In the genomic region with DNA sequence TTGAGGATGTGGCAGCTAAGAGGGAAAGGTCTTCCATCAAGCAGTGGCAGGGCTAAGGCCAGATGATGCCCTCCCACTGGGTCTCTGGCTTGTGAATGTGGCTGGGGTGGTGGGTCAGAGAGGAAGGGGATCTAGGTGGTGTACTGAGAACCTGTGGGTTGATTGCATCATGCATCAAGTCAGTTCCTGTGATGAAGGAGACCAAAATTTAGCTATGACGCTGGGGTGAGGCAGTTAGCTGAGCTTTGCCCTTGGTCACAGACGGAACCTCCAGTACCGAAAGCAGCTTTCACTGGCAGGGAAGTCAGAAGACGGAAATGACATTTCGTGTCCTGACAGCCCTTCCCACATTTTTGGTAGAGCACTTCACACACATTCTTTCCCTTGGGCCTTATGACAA, we compare ENCODE assay signal across 11 cellular contexts. TPM values are rescaled to one million over a fixed set of nuclear protein-coding genes. Genes with fewer than 3 reads are reported as not detected.
DNase-seq lines count a peak whose midpoint lies in the region; ATAC-seq and TF ChIP-seq lines count a peak whose summit lies in the region.
"Had no signal": no experiment of that assay in that cellular context is flagged by ENCODE, and none has a peak within 500 bp of the region (broad histone marks: within the 10 kb centered on the region; RNA-seq: fewer than 3 reads in every experiment).

No MANE protein-coding gene starts in this region.

- no peak overlapping the region for H3K27ac ChIP-seq in CD8-positive, alpha-beta memory T cell (ENCODE audit: low read depth, low read length)
- peak overlapping the region; percentile 86 to 95 (median 90) for H3K27ac ChIP-seq in heart right ventricle
- H3K27ac ChIP-seq in sigmoid colon = peak overlapping the region; percentile 49 to 71 (median 59)

- peaks cover 0 to 2% (median 0%) of the 10 kb centered on the region in 5 donors for H3K9me3 Mint-ChIP-seq in CD8-positive, alpha-beta memory T cell
- no peaks in the 10 kb centered on the region for H3K9me3 Mint-ChIP-seq in activated CD4-positive, alpha-beta memory T cell treated with anti-CD3 and anti-CD28 coated beads for 36 hours

- WGBS in heart right ventricle, 2 donors = 16 to 20% methylated on average over 5 of the region's 5 CpGs
- WGBS in sigmoid colon, 2 donors = 83 to 87% methylated on average over 5 of the region's 5 CpGs

- TF ChIP-seq EP300 in sigmoid colon (IDR thresholded peaks at IDR 0.05) = no peak

- H3K4me3 ChIP-seq in CD8-positive, alpha-beta memory T cell (ENCODE audit: low read length) = no peak overlapping the region
- no peak overlapping the region for H3K4me3 ChIP-seq in heart right ventricle
- no peak overlapping the region for H3K4me3 ChIP-seq in sigmoid colon

- H3K4me1 ChIP-seq in CD8-positive, alpha-beta memory T cell (ENCODE audit: insufficient read depth, low read length) = peaks cover 6% of the 10 kb centered on the region
- H3K4me1 ChIP-seq in heart right ventricle (peaks cover 36 to 84% (median 76%) of the 10 kb centered on the region in 9 donors), sigmoid colon (peaks cover 0 to 52% (median 24%) of the 10 kb centered on the region in 4 donors)

- no peak for TF ChIP-seq CTCF in heart right ventricle (IDR thresholded peaks at IDR 0.05)
- TF ChIP-seq CTCF in sigmoid colon (IDR thresholded peaks at IDR 0.05) = no peak

- no peak for TF ChIP-seq POLR2A in sigmoid colon (IDR thresholded peaks at IDR 0.05)

- H3K36me3 ChIP-seq in CD8-positive, alpha-beta memory T cell (ENCODE audit: insufficient read depth, low read length) = peaks cover 9% of the 10 kb centered on the region
- H3K36me3 ChIP-seq in heart right ventricle (peaks cover 0 to 75% (median 3%) of the 10 kb centered on the region in 9 donors), sigmoid colon (peaks cover 0 to 29% (median 4%) of the 10 kb centered on the region in 4 donors)

- POLR2A ChIA-PET in CD8-positive, alpha-beta memory T cell (lab: Charles Lee) = no interaction called here
- POLR2A ChIA-PET in activated CD4-positive, alpha-beta memory T cell treated with anti-CD3 and anti-CD28 coated beads for 36 hours (lab: Charles Lee) = no interaction called here

- H3K27ac Mint-ChIP-seq in CD8-positive, alpha-beta memory T cell = peak overlapping the region; percentile 7 to 88 (median 70)
- peak overlapping the region; percentile 79 for H3K27ac Mint-ChIP-seq in activated CD4-positive, alpha-beta memory T cell treated with anti-CD3 and anti-CD28 coated beads for 36 hours

- peaks cover 0 to 44% (median 8%) of the 10 kb centered on the region in 3 donors for H3K36me3 Mint-ChIP-seq in CD8-positive, alpha-beta memory T cell
- H3K36me3 Mint-ChIP-seq in activated CD4-positive, alpha-beta memory T cell treated with anti-CD3 and anti-CD28 coated beads for 36 hours = no peaks in the 10 kb centered on the region

- no peak overlapping the region for H3K4me3 Mint-ChIP-seq in CD8-positive, alpha-beta memory T cell
- H3K4me3 Mint-ChIP-seq in activated CD4-positive, alpha-beta memory T cell treated with anti-CD3 and anti-CD28 coated beads for 36 hours = no peak overlapping the region

- CTCF ChIA-PET in CD8-positive, alpha-beta memory T cell (lab: Charles Lee) = interaction anchor here (1.0 to 7.6 kb wide), 2 partner anchors 307 to 342 kb away, joined by 5 to 51 read pairs; a partner anchor contains a TSS
- CTCF ChIA-PET in activated CD4-positive, alpha-beta memory T cell treated with anti-CD3 and anti-CD28 coated beads for 36 hours (lab: Charles Lee) = interaction anchor here (1.2 to 1.4 kb wide), 2 partner anchors 149 to 342 kb away, joined by 3 to 7 read pairs; no protein-coding TSS in a partner anchor

- no peak for DNase-seq in CD8-positive, alpha-beta memory T cell
- DNase-seq in activated CD4-positive, alpha-beta memory T cell treated with anti-CD3 and anti-CD28 coated beads for 36 hours = no peak
- DNase-seq in heart right ventricle (peak in 1 of 2 donors; percentile 69), sigmoid colon (no peak), NCI-H524 (lab: John Stamatoyannopoulos, UW) (no peak), NCI-H226 (no peak)
- no peak for DNase-seq in activated effector memory CD4-positive, alpha-beta T cell treated with Interleukin-2 at 50 U/mL for 16 hours
- DNase-seq: Caco-2; NCI-H526 treated with DMSO at 0.1 percent for 48 hours; stimulated activated CD4-positive, alpha-beta T cell treated with anti-CD3 and anti-CD28 coated beads, Interleukin-15, amount 100 ng/mL, for 24 hours had no signal

- H3K27me3 ChIP-seq in CD8-positive, alpha-beta memory T cell (ENCODE audit: insufficient read depth, low read length, poor library complexity, severe bottlenecking) = no peaks in the 10 kb centered on the region
- no peaks in the 10 kb centered on the region for H3K27me3 ChIP-seq in heart right ventricle
- no peaks in the 10 kb centered on the region for H3K27me3 ChIP-seq in sigmoid colon

- peak; percentile 8 to 59 (median 24) for ATAC-seq in heart right ventricle
- ATAC-seq in HG03342 (IDR thresholded peaks at IDR 0.05; ENCODE audit: unreplicated experiment) = no peak

- H3K27me3 Mint-ChIP-seq in CD8-positive, alpha-beta memory T cell = peaks cover 0 to 1% of the 10 kb centered on the region in 2 donors
- H3K27me3 Mint-ChIP-seq in activated CD4-positive, alpha-beta memory T cell treated with anti-CD3 and anti-CD28 coated beads for 36 hours = no peaks in the 10 kb centered on the region

- no peaks in the 10 kb centered on the region for H3K9me3 ChIP-seq in CD8-positive, alpha-beta memory T cell (ENCODE audit: low read length)
- H3K9me3 ChIP-seq in heart right ventricle (no peaks in the 10 kb centered on the region), sigmoid colon (no peaks in the 10 kb centered on the region)
- H3K9me3 ChIP-seq: Caco-2 had no signal

- intact Hi-C loops in activated CD4-positive, alpha-beta memory T cell treated with anti-CD3 and anti-CD28 coated beads for 36 hours (cut with micrococcal nuclease) = no loop called here
- intact Hi-C loops in heart right ventricle (cut with DNase I) = loop anchor here in 7 of 10 donors (2.0 to 10.0 kb wide), 10 partner anchors 14 to 452 kb away; a partner anchor contains a TSS
- intact Hi-C loops in sigmoid colon (cut with DNase I) = loop anchor here (5.0 kb wide), 2 partner anchors 407 to 452 kb away; no protein-coding TSS in a partner anchor

- peaks cover 10 to 33% (median 16%) of the 10 kb centered on the region in 3 donors for H3K4me1 Mint-ChIP-seq in CD8-positive, alpha-beta memory T cell
- H3K4me1 Mint-ChIP-seq in activated CD4-positive, alpha-beta memory T cell treated with anti-CD3 and anti-CD28 coated beads for 36 hours (ENCODE audit: low read depth) = peaks cover 20% of the 10 kb centered on the region

RNA-seq across cellular contexts. Expression of a gene that starts 20.7 kb away (rescaled TPM):
- 10 to 100 TPM; 50.3 to 53.2 TPM for total RNA-seq in CD8-positive, alpha-beta memory T cell
- 18.8 TPM for polyA plus RNA-seq in CD8-positive, alpha-beta memory T cell
- 10 to 100 TPM; 79.7 to 91.1 TPM for total RNA-seq in activated CD4-positive, alpha-beta memory T cell treated with anti-CD3 and anti-CD28 coated beads for 36 hours
- 10 to 100 TPM in 7 of 10 donors, 1 to 10 TPM in 3; 8.0 to 23.9 (median 12.3) TPM for total RNA-seq in heart right ventricle
- polyA plus RNA-seq in heart right ventricle = 10 to 100 TPM; 10.3 to 66.9 TPM
- total RNA-seq in sigmoid colon = 10 to 100 TPM; 16.8 to 36.8 (median 20.2) TPM
- 10 to 100 TPM in 1 of 3 donors, 1 to 10 TPM in 2; 4.6 to 47.7 (median 9.6) TPM for polyA plus RNA-seq in sigmoid colon

RNA-seq across cellular contexts. Expression of a gene that starts 41.1 kb away (rescaled TPM):
- total RNA-seq in CD8-positive, alpha-beta memory T cell = 10 to 100 TPM; 13.8 to 15.9 TPM
- 21.8 TPM for polyA plus RNA-seq in CD8-positive, alpha-beta memory T cell
- 10 to 100 TPM; 14.8 to 16.8 TPM for total RNA-seq in activated CD4-positive, alpha-beta memory T cell treated with anti-CD3 and anti-CD28 coated beads for 36 hours
- total RNA-seq in heart right ventricle (10 to 100 TPM; 36.1 to 97.9 (median 51.3) TPM), sigmoid colon (10 to 100 TPM; 29.9 to 60.1 (median 43.9) TPM)
- polyA plus RNA-seq in heart right ventricle (100 to 1,000 TPM in 1 of 2 donors, 10 to 100 TPM in 1; 40.8 to 291 TPM), sigmoid colon (100 to 1,000 TPM; 286 to 900 (median 781) TPM)
